17 cellular contexts compared by ENCODE assay signal in genomic region chr5:136639616-136640015, GRCh38.
"Had no signal": no experiment of that assay in that cellular context is flagged by ENCODE, and none has a peak within 500 bp of the region (broad histone marks: within the 10 kb centered on the region; RNA-seq: fewer than 3 reads in every experiment).

No MANE protein-coding gene starts in this region.

- H3K4me1 Mint-ChIP-seq: stimulated activated effector memory CD8-positive, alpha-beta T cell treated with anti-CD3 and anti-CD28 coated beads, Interleukin-12 subunit alpha, Interleukin-12 subunit beta, amount 100 ng/mL, for 72 hours had no signal

- H3K27ac Mint-ChIP-seq: activated naive CD8-positive, alpha-beta T cell; dendritic cell treated with granulocyte-macrophage colony-stimulating factor and Interleukin-4, amounts not matched to agents 40 ng/mL and 50 ng/mL, for 4 days; nephron; stimulated activated effector memory CD8-positive, alpha-beta T cell treated with anti-CD3 and anti-CD28 coated beads, Interleukin-12 subunit alpha, Interleukin-12 subunit beta, amount 100 ng/mL, for 72 hours had no signal

- H3K4me3 ChIP-seq: cardiac muscle cell, gastroesophageal sphincter, heart right ventricle, left lung, right lobe of liver had no signal

- H3K36me3 Mint-ChIP-seq: activated naive CD8-positive, alpha-beta T cell; stimulated activated effector memory CD8-positive, alpha-beta T cell treated with anti-CD3 and anti-CD28 coated beads, Interleukin-12 subunit alpha, Interleukin-12 subunit beta, amount 100 ng/mL, for 72 hours had no signal

- H3K9ac ChIP-seq: parathyroid adenoma had no signal

- H3K27me3 Mint-ChIP-seq: activated naive CD8-positive, alpha-beta T cell; dendritic cell treated with granulocyte-macrophage colony-stimulating factor and Interleukin-4, amounts not matched to agents 40 ng/mL and 50 ng/mL, for 4 days had no signal

- H3K36me3 ChIP-seq: cardiac muscle cell, gastroesophageal sphincter, heart right ventricle, left lung, right lobe of liver, WERI-Rb-1 had no signal

- H3K27me3 ChIP-seq: gastroesophageal sphincter, left lung, right lobe of liver had no signal

- H2AFZ ChIP-seq: parathyroid adenoma had no signal

- H3K9me3 ChIP-seq: gastroesophageal sphincter, heart right ventricle, left lung, right lobe of liver had no signal

- H3K4me3 Mint-ChIP-seq: activated naive CD8-positive, alpha-beta T cell; dendritic cell treated with granulocyte-macrophage colony-stimulating factor and Interleukin-4, amounts not matched to agents 40 ng/mL and 50 ng/mL, for 4 days; nephron; stimulated activated effector memory CD8-positive, alpha-beta T cell treated with anti-CD3 and anti-CD28 coated beads, Interleukin-12 subunit alpha, Interleukin-12 subunit beta, amount 100 ng/mL, for 72 hours had no signal

- H3K4me1 ChIP-seq: gastroesophageal sphincter, heart right ventricle, left lung, parathyroid adenoma, right lobe of liver had no signal

- H3K79me2 ChIP-seq: parathyroid adenoma had no signal

- H3K9me3 Mint-ChIP-seq: dendritic cell treated with granulocyte-macrophage colony-stimulating factor and Interleukin-4, amounts not matched to agents 40 ng/mL and 50 ng/mL, for 4 days; nephron had no signal

- H3K27ac ChIP-seq: cardiac muscle cell, gastroesophageal sphincter, heart right ventricle, left lung, parathyroid adenoma, right lobe of liver, WERI-Rb-1 had no signal

- DNase-seq: activated CD4-positive, alpha-beta T cell treated with anti-CD3 and anti-CD28 coated beads for 1 hour; activated gamma-delta T cell treated with Interleukin-2 at 50 U/mL for 16 hours; effector CD8-positive, alpha-beta T cell; heart right ventricle; left lung; midbrain; right lobe of liver; small intestine; stimulated activated CD4-positive, alpha-beta T cell treated with anti-CD3 and anti-CD28 coated beads, Interleukin-4, amount 100 ng/mL, for 24 hours; WERI-Rb-1 had no signal
